ENCODE assay signal across 1 cellular context in the genomic region with DNA sequence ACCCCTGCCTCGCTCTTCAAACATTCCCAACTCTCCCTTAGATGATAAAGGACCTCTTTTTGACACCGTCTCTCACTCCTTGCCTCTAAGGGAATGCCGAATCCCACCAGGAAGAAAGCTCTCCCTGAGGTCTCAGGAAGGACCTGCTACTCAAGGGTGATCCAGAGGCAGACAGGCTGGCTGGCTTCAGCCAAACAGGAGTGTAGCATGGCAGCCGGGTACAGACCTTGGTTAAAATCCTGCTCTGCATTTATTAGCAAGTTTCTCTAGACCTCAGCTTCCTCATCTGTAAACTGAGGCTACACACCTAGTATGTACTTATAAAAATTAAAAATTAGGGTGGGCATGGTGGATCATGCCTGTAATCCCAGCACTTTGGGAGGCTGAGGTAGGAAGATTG.
A peak's percentile ranks its signal among the peaks of the same experiment; 100 is the strongest.
TF ChIP-seq lines count a peak whose summit lies in the region.

No MANE protein-coding gene starts in this region.

TF ChIP-seq in HepG2, 621 proteins besides CTCF, POLR2A, EP300 and RAD21:
- 0 out of 2 replicates have a peak, but pooled peaks have one; percentile 22 for TF ChIP-seq ZNF703 (CRISPR knock-in tag; IDR thresholded peaks at IDR 0.05; ENCODE audit: borderline replicate concordance)
- TF ChIP-seq, protein P1, sequence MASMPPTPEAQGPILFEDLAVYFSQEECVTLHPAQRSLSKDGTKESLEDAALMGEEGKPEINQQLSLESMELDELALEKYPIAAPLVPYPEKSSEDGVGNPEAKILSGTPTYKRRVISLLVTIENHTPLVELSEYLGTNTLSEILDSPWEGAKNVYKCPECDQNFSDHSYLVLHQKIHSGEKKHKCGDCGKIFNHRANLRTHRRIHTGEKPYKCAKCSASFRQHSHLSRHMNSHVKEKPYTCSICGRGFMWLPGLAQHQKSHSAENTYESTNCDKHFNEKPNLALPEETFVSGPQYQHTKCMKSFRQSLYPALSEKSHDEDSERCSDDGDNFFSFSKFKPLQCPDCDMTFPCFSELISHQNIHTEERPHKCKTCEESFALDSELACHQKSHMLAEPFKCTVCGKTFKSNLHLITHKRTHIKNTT (CRISPR knock-in tag; IDR thresholded peaks at IDR 0.05) = no peak
